Comparison of ENCODE assay signal across 7 cellular contexts in genomic region chr6:101226677-101227135, GRCh38.
DNase-seq lines count a peak whose midpoint lies in the region; ATAC-seq and TF ChIP-seq lines count a peak whose summit lies in the region.

No MANE protein-coding gene starts in this region.

- DNase-seq in HT-29 (ENCODE audit: low spot score): peak; percentile 36
- peak; percentile 17 for DNase-seq in UCSD-AML1 (lab: John Stamatoyannopoulos, UW; ENCODE audit: unreplicated experiment)
- DNase-seq in myocyte (ENCODE audit: low read depth): peak; percentile 75
- no peak for DNase-seq in AG08396 (ENCODE audit: low spot score)
- DNase-seq in hippocampal formation (lab: John Stamatoyannopoulos, UW): no peak

- no peak for ATAC-seq in GM18861 (IDR thresholded peaks at IDR 0.05; ENCODE audit: unreplicated experiment)

- peak; percentile 59 for TF ChIP-seq CTCF in GM12872 (IDR thresholded peaks at IDR 0.05; ENCODE audit: insufficient read depth, low read depth, low read length)

Comparison
In these comparisons a context has a peak if more than half of its experiments do, and no peak if none do; other contexts are left out.
1. DNase-seq: peak in HT-29 (single experiment), UCSD-AML1 (single experiment) and myocyte (single experiment); none in AG08396 (single experiment) and hippocampal formation (0 of 2).